In the genomic region with DNA sequence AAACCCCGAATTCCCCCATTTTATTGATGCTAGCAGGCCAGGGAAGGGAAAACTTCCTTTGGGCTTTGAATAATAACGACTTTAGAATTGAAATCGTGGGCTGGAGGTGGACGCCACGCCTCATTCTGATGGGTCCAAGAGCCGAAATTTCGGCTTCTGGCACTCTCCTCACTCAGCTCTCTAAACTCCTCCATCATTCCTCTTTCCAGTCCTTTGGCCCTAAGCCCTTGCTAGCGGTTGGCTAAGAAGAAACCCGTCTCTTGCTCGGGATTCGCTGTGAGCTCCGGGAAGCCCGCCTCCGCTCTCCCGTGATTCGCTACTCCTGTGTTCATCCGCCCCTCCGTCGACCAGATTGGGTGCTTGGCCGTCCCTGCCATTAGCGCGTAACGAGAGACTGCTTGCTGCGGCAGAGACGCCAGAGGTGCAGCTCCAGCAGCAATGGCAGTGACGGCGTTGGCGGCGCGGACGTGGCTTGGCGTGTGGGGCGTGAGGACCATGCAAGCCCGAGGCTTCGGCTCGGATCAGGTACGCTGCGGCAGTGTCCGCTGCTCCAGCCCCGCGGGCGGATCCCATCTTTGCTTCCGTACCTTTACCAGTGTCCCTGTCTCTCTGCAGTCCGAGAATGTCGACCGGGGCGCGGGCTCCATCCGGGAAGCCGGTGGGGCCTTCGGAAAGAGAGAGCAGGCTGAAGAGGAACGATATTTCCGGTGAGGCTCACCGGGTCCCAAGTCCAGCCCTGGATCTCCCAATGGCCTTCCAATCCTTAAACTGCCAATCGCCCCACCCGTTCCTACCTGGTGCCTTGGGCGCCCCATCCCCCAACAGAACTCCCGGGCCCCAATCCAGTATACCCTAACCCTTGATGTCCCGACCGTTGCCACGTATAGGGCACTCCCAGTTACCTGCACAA, we compare ENCODE assay signal across 1 cellular context.
TF ChIP-seq lines count a peak whose summit lies in the region.

A gene (plus strand): TSS at position 379 of the 910 bp plus-strand sequence. CDS start 60 bp downstream, at position 439.

TF ChIP-seq in K562, 482 proteins besides CTCF, POLR2A, EP300 and RAD21 (continued from another document and continues in another):
- TF ChIP-seq, protein P1, sequence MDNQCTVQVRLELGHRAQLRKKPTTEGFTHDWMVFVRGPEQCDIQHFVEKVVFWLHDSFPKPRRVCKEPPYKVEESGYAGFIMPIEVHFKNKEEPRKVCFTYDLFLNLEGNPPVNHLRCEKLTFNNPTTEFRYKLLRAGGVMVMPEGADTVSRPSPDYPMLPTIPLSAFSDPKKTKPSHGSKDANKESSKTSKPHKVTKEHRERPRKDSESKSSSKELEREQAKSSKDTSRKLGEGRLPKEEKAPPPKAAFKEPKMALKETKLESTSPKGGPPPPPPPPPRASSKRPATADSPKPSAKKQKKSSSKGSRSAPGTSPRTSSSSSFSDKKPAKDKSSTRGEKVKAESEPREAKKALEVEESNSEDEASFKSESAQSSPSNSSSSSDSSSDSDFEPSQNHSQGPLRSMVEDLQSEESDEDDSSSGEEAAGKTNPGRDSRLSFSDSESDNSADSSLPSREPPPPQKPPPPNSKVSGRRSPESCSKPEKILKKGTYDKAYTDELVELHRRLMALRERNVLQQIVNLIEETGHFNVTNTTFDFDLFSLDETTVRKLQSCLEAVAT (IDR thresholded peaks at IDR 0.05) = peak; percentile 31 to 85; a peak in 3 of 4 replicates
- no peak for TF ChIP-seq ZNF76 (CRISPR knock-in tag; IDR thresholded peaks at IDR 0.05; ENCODE audit: borderline replicate concordance)
- no peak for TF ChIP-seq NCOA4 (IDR thresholded peaks at IDR 0.05; ENCODE audit: partially characterized antibody)
- TF ChIP-seq, protein P2, sequence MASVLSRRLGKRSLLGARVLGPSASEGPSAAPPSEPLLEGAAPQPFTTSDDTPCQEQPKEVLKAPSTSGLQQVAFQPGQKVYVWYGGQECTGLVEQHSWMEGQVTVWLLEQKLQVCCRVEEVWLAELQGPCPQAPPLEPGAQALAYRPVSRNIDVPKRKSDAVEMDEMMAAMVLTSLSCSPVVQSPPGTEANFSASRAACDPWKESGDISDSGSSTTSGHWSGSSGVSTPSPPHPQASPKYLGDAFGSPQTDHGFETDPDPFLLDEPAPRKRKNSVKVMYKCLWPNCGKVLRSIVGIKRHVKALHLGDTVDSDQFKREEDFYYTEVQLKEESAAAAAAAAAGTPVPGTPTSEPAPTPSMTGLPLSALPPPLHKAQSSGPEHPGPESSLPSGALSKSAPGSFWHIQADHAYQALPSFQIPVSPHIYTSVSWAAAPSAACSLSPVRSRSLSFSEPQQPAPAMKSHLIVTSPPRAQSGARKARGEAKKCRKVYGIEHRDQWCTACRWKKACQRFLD (CRISPR knock-in tag; IDR thresholded peaks at IDR 0.05) = no peak
- TF ChIP-seq, protein P3, sequence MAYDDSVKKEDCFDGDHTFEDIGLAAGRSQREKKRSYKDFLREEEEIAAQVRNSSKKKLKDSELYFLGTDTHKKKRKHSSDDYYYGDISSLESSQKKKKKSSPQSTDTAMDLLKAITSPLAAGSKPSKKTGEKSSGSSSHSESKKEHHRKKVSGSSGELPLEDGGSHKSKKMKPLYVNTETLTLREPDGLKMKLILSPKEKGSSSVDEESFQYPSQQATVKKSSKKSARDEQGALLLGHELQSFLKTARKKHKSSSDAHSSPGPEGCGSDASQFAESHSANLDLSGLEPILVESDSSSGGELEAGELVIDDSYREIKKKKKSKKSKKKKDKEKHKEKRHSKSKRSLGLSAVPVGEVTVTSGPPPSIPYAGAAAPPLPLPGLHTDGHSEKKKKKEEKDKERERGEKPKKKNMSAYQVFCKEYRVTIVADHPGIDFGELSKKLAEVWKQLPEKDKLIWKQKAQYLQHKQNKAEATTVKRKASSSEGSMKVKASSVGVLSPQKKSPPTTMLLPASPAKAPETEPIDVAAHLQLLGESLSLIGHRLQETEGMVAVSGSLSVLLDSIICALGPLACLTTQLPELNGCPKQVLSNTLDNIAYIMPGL (CRISPR knock-in tag; IDR thresholded peaks at IDR 0.05) = no peak
- TF ChIP-seq ZNF551 (CRISPR knock-in tag; IDR thresholded peaks at IDR 0.05) = no peak
- TF ChIP-seq SRSF7 (optimal IDR thresholded peaks at IDR 0.05; ENCODE audit: low read depth, low read length) = no peak
- TF ChIP-seq BMI1 (IDR thresholded peaks at IDR 0.05; ENCODE audit: low read length) = no peak
- TF ChIP-seq, protein P4, sequence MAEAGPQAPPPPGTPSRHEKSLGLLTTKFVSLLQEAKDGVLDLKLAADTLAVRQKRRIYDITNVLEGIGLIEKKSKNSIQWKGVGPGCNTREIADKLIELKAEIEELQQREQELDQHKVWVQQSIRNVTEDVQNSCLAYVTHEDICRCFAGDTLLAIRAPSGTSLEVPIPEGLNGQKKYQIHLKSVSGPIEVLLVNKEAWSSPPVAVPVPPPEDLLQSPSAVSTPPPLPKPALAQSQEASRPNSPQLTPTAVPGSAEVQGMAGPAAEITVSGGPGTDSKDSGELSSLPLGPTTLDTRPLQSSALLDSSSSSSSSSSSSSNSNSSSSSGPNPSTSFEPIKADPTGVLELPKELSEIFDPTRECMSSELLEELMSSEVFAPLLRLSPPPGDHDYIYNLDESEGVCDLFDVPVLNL (CRISPR knock-in tag; IDR thresholded peaks at IDR 0.05; ENCODE audit: low read depth) = peak; percentile 76; the same call in 1 of the 2 replicates
- no peak for TF ChIP-seq MEF2A (IDR thresholded peaks at IDR 0.05; ENCODE audit: control insufficient read depth, low read depth, low read length)
- TF ChIP-seq ZNF184 (CRISPR knock-in tag; IDR thresholded peaks at IDR 0.05) = no peak
- TF ChIP-seq ZNF79 (CRISPR knock-in tag; IDR thresholded peaks at IDR 0.05; ENCODE audit: low read depth) = 0 out of 2 replicates have a peak, but pooled peaks have one; percentile 21
- TF ChIP-seq, protein P5, sequence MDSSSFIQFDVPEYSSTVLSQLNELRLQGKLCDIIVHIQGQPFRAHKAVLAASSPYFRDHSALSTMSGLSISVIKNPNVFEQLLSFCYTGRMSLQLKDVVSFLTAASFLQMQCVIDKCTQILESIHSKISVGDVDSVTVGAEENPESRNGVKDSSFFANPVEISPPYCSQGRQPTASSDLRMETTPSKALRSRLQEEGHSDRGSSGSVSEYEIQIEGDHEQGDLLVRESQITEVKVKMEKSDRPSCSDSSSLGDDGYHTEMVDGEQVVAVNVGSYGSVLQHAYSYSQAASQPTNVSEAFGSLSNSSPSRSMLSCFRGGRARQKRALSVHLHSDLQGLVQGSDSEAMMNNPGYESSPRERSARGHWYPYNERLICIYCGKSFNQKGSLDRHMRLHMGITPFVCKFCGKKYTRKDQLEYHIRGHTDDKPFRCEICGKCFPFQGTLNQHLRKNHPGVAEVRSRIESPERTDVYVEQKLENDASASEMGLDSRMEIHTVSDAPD (CRISPR knock-in tag; IDR thresholded peaks at IDR 0.05) = no peak
- peak in 1 of 2 experiments; percentile 71 for TF ChIP-seq RCOR1 (IDR thresholded peaks at IDR 0.05; ENCODE audit: borderline replicate concordance in 1 of 2, low read depth in 2 of 2, low read length in 2 of 2)
- TF ChIP-seq, protein P6, sequence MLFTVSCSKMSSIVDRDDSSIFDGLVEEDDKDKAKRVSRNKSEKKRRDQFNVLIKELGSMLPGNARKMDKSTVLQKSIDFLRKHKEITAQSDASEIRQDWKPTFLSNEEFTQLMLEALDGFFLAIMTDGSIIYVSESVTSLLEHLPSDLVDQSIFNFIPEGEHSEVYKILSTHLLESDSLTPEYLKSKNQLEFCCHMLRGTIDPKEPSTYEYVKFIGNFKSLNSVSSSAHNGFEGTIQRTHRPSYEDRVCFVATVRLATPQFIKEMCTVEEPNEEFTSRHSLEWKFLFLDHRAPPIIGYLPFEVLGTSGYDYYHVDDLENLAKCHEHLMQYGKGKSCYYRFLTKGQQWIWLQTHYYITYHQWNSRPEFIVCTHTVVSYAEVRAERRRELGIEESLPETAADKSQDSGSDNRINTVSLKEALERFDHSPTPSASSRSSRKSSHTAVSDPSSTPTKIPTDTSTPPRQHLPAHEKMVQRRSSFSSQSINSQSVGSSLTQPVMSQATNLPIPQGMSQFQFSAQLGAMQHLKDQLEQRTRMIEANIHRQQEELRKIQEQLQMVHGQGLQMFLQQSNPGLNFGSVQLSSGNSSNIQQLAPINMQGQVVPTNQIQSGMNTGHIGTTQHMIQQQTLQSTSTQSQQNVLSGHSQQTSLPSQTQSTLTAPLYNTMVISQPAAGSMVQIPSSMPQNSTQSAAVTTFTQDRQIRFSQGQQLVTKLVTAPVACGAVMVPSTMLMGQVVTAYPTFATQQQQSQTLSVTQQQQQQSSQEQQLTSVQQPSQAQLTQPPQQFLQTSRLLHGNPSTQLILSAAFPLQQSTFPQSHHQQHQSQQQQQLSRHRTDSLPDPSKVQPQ (CRISPR knock-in tag; IDR thresholded peaks at IDR 0.05; ENCODE audit: borderline replicate concordance) = no peak
- no peak for TF ChIP-seq NR2F6 (CRISPR knock-in tag; IDR thresholded peaks at IDR 0.05)
- peak; percentile 96 for TF ChIP-seq TAF1 (IDR thresholded peaks at IDR 0.05; ENCODE audit: control insufficient read depth, extremely low read depth, insufficient read depth, low read length, severe bottlenecking)
- no peak for TF ChIP-seq STAT5B (CRISPR knock-in tag; IDR thresholded peaks at IDR 0.05)
- no peak for TF ChIP-seq RFX5 (IDR thresholded peaks at IDR 0.05; ENCODE audit: low read depth, low read length)
- TF ChIP-seq ZC3H11A (IDR thresholded peaks at IDR 0.05; ENCODE audit: low read depth, low read length) = no peak
- no peak for TF ChIP-seq ILK (tag; IDR thresholded peaks at IDR 0.05; ENCODE audit: borderline replicate concordance, low read depth)
- TF ChIP-seq ZNF766 (CRISPR knock-in tag; conservative IDR thresholded peaks at IDR 0.05) = no peak
- TF ChIP-seq ZNF282 (CRISPR knock-in tag; IDR thresholded peaks at IDR 0.05) = no peak
- TF ChIP-seq, protein P7, sequence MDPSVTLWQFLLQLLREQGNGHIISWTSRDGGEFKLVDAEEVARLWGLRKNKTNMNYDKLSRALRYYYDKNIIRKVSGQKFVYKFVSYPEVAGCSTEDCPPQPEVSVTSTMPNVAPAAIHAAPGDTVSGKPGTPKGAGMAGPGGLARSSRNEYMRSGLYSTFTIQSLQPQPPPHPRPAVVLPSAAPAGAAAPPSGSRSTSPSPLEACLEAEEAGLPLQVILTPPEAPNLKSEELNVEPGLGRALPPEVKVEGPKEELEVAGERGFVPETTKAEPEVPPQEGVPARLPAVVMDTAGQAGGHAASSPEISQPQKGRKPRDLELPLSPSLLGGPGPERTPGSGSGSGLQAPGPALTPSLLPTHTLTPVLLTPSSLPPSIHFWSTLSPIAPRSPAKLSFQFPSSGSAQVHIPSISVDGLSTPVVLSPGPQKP (CRISPR knock-in tag; IDR thresholded peaks at IDR 0.05) = no peak
- TF ChIP-seq NCOA6 (IDR thresholded peaks at IDR 0.05) = no peak
- TF ChIP-seq JUNB (CRISPR knock-in tag; conservative IDR thresholded peaks at IDR 0.05) = no peak
- TF ChIP-seq, protein P8, sequence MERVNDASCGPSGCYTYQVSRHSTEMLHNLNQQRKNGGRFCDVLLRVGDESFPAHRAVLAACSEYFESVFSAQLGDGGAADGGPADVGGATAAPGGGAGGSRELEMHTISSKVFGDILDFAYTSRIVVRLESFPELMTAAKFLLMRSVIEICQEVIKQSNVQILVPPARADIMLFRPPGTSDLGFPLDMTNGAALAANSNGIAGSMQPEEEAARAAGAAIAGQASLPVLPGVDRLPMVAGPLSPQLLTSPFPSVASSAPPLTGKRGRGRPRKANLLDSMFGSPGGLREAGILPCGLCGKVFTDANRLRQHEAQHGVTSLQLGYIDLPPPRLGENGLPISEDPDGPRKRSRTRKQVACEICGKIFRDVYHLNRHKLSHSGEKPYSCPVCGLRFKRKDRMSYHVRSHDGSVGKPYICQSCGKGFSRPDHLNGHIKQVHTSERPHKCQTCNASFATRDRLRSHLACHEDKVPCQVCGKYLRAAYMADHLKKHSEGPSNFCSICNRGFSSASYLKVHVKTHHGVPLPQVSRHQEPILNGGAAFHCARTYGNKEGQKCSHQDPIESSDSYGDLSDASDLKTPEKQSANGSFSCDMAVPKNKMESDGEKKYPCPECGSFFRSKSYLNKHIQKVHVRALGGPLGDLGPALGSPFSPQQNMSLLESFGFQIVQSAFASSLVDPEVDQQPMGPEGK (CRISPR knock-in tag; IDR thresholded peaks at IDR 0.05; ENCODE audit: borderline replicate concordance) = no peak
- TF ChIP-seq CC2D1A (IDR thresholded peaks at IDR 0.05) = 0 out of 2 replicates have a peak, but pooled peaks have one; percentile 7
- TF ChIP-seq, protein P9, sequence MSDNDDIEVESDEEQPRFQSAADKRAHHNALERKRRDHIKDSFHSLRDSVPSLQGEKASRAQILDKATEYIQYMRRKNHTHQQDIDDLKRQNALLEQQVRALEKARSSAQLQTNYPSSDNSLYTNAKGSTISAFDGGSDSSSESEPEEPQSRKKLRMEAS (CRISPR knock-in tag; IDR thresholded peaks at IDR 0.05) = peak; percentile 48
- TF ChIP-seq HNRNPL (IDR thresholded peaks at IDR 0.05; ENCODE audit: low read depth, low read length) = no peak
- no peak for TF ChIP-seq DMBX1 (CRISPR knock-in tag; IDR thresholded peaks at IDR 0.05; ENCODE audit: borderline replicate concordance)
- peak; percentile 86 for TF ChIP-seq SP2 (IDR thresholded peaks at IDR 0.05; ENCODE audit: extremely low read depth, low read depth, low read length, poor library complexity, severe bottlenecking)
- no peak for TF ChIP-seq KLF10 (CRISPR knock-in tag; IDR thresholded peaks at IDR 0.05)
- peak; percentile 83 for TF ChIP-seq HNRNPLL (IDR thresholded peaks at IDR 0.05; ENCODE audit: low read depth, low read length, poor library complexity, severe bottlenecking)
- no peak for TF ChIP-seq GTF2A2 (tag; IDR thresholded peaks at IDR 0.05)
- TF ChIP-seq ZNF830 (CRISPR knock-in tag; IDR thresholded peaks at IDR 0.05) = no peak
- no peak for TF ChIP-seq RBM34 (IDR thresholded peaks at IDR 0.05; ENCODE audit: borderline replicate concordance, insufficient read depth, low read length)
- TF ChIP-seq, protein P10, sequence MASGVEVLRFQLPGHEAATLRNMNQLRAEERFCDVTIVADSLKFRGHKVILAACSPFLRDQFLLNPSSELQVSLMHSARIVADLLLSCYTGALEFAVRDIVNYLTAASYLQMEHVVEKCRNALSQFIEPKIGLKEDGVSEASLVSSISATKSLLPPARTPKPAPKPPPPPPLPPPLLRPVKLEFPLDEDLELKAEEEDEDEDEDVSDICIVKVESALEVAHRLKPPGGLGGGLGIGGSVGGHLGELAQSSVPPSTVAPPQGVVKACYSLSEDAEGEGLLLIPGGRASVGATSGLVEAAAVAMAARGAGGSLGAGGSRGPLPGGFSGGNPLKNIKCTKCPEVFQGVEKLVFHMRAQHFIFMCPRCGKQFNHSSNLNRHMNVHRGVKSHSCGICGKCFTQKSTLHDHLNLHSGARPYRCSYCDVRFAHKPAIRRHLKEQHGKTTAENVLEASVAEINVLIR (CRISPR knock-in tag; IDR thresholded peaks at IDR 0.05) = no peak
- TF ChIP-seq, protein P11, sequence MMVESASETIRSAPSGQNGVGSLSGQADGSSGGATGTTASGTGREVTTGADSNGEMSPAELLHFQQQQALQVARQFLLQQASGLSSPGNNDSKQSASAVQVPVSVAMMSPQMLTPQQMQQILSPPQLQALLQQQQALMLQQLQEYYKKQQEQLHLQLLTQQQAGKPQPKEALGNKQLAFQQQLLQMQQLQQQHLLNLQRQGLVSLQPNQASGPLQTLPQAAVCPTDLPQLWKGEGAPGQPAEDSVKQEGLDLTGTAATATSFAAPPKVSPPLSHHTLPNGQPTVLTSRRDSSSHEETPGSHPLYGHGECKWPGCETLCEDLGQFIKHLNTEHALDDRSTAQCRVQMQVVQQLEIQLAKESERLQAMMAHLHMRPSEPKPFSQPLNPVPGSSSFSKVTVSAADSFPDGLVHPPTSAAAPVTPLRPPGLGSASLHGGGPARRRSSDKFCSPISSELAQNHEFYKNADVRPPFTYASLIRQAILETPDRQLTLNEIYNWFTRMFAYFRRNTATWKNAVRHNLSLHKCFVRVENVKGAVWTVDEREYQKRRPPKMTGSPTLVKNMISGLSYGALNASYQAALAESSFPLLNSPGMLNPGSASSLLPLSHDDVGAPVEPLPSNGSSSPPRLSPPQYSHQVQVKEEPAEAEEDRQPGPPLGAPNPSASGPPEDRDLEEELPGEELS (CRISPR knock-in tag; IDR thresholded peaks at IDR 0.05; ENCODE audit: borderline replicate concordance) = no peak
